In the genomic region with DNA sequence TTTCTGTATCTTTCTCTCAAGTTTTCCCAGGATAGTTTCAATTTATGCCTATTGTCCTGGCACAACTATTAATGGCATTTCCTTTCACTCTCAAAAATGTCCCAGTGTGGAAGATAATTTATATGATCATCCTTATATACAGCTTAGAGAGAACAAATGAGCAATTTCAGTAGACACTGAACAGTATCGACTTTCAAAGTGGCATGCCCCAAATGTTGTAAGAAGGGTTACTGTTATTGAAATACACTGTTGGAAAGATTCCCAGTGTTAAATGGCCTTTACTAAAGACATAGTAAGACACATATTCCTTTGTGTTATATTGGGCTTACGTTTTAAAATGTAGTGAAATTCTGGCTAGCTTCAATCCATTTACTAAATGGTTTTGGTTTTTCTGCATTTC, we compare ENCODE assay signal across 20 cellular contexts.
DNase-seq lines count a peak whose midpoint lies in the region; TF ChIP-seq lines count a peak whose summit lies in the region.
"Had no signal": no experiment of that assay in that cellular context is flagged by ENCODE, and none has a peak within 500 bp of the region (broad histone marks: within the 10 kb centered on the region; RNA-seq: fewer than 3 reads in every experiment).

No MANE protein-coding gene starts in this region.

- no peak overlapping the region for H2BK15ac ChIP-seq in mesenchymal stem cell (ENCODE audit: low read depth, poor library complexity, severe bottlenecking)

- H3K4me1 ChIP-seq in GM23248 (ENCODE audit: insufficient read depth): peaks cover 8% of the 10 kb centered on the region
- H3K4me1 ChIP-seq in mesenchymal stem cell (ENCODE audit: control insufficient read depth, insufficient read depth, low read depth, low read length): no peaks in the 10 kb centered on the region

- peaks cover 8% of the 10 kb centered on the region for H3K4me1 Mint-ChIP-seq in HFFc6 (ENCODE audit: low read depth)
- H3K4me1 Mint-ChIP-seq: CD14-positive monocyte had no signal

- H2BK5ac ChIP-seq in mesenchymal stem cell (ENCODE audit: low read depth, low read length, poor library complexity, severe bottlenecking): no peak overlapping the region

- H2BK12ac ChIP-seq in mesenchymal stem cell (ENCODE audit: low read length in 2 of 2): no peak overlapping the region

- H4K91ac ChIP-seq in mesenchymal stem cell (ENCODE audit: low read length): no peak overlapping the region

- no peaks in the 10 kb centered on the region for H3K9me2 ChIP-seq in GM23248 (ENCODE audit: insufficient read depth)

- no peaks in the 10 kb centered on the region for H3K79me2 ChIP-seq in GM23248 (ENCODE audit: insufficient read depth)

- no peaks in the 10 kb centered on the region for H3K79me1 ChIP-seq in mesenchymal stem cell (replicated peaks; ENCODE audit: low read length, poor library complexity, severe bottlenecking)

- H3K4me2 ChIP-seq in GM23248 (ENCODE audit: unreplicated experiment) (no peak overlapping the region), mesenchymal stem cell (ENCODE audit: low read length, poor library complexity, severe bottlenecking) (no peak overlapping the region)

- H3K9ac ChIP-seq in GM23248: no peak overlapping the region
- no peak overlapping the region for H3K9ac ChIP-seq in mesenchymal stem cell (ENCODE audit: low read length)

- no peak overlapping the region for H3K14ac ChIP-seq in mesenchymal stem cell (ENCODE audit: low read length in 2 of 2)

- H3K4ac ChIP-seq in mesenchymal stem cell (ENCODE audit: low read depth in 1 of 2, low read length in 2 of 2): no peak overlapping the region

- no peak overlapping the region for H2AK5ac ChIP-seq in mesenchymal stem cell (ENCODE audit: low read length, severe bottlenecking)

- DNase-seq in GM23248: peak; percentile 9
- peak; percentile 57 for DNase-seq in SK-MEL-5 (ENCODE audit: low read depth, low spot score)
- peak; percentile 58 for DNase-seq in choroid plexus epithelial cell (ENCODE audit: low read depth)
- peak; percentile 39 for DNase-seq in mesenchymal stem cell
- no peak for DNase-seq in cerebellar nuclear complex (lab: John Stamatoyannopoulos, UW)
- DNase-seq in inferior parietal cortex (ENCODE audit: extremely low spot score): no peak
- no peak for DNase-seq in HFFc6
- no peak for DNase-seq in stimulated activated CD4-positive, alpha-beta T cell treated with anti-CD3 and anti-CD28 coated beads, Interleukin-1b, Interleukin-23, amount 100 ng/mL, for 48 hours
- DNase-seq: ACHN, DMS 273 treated with DMSO at 0.1 percent for 48 hours, GDM1, HCEC 1CT, NCI-H1105, NCI-H1694, NCI-H2081 treated with DMSO at 0.1 percent for 48 hours, NCI-H2227 treated with DMSO at 0.1 percent for 48 hours, NCI-H524, RPMI8226, SHP77 treated with DMSO at 0.1 percent for 48 hours had no signal

- no peak overlapping the region for H4K8ac ChIP-seq in mesenchymal stem cell (ENCODE audit: low read length)

- H3K9me3 ChIP-seq in GM23248 (ENCODE audit: low read depth) (no peaks in the 10 kb centered on the region), mesenchymal stem cell (ENCODE audit: control insufficient read depth, low read length) (no peaks in the 10 kb centered on the region)

- no peaks in the 10 kb centered on the region for H3K27me3 Mint-ChIP-seq in HFFc6 (ENCODE audit: insufficient read depth)

- peaks cover 4% of the 10 kb centered on the region; the same call in 1 of the 2 replicates for H3K9me3 Mint-ChIP-seq in HFFc6

- no peak overlapping the region for H3K18ac ChIP-seq in mesenchymal stem cell (ENCODE audit: low read depth in 1 of 2, low read length in 2 of 2)

- no peak overlapping the region for H3K23ac ChIP-seq in mesenchymal stem cell (ENCODE audit: low read length in 2 of 2)

- in situ Hi-C loops in GM23248 (cut with MboI) (no loop called here), SK-MEL-5 (cut with HindIII; ENCODE audit: low pct_unique_long_range_greater_than_20kb, low sequenced_read_pairs) (no loop called here)

- TF ChIP-seq CTCF in choroid plexus epithelial cell (conservative IDR thresholded peaks at IDR 0.05; ENCODE audit: low read depth, low read length) (no peak), HFFc6 (IDR thresholded peaks at IDR 0.05) (no peak)

- no peak overlapping the region for H2BK120ac ChIP-seq in mesenchymal stem cell (ENCODE audit: low read depth, low read length)

- 0 out of 2 replicates have a peak, but pooled peaks cover 4% of the 10 kb centered on the region for H3K36me3 Mint-ChIP-seq in HFFc6 (ENCODE audit: low read depth)
- H3K36me3 Mint-ChIP-seq: CD14-positive monocyte had no signal

- H3K27ac ChIP-seq in GM23248: no peak overlapping the region
- H3K27ac ChIP-seq in mesenchymal stem cell (ENCODE audit: low read length, poor library complexity, severe bottlenecking): no peak overlapping the region

- H4K20me1 ChIP-seq in GM23248 (ENCODE audit: insufficient read depth): no peaks in the 10 kb centered on the region

- no peak overlapping the region for H3K27ac Mint-ChIP-seq in HFFc6
- H3K27ac Mint-ChIP-seq: CD14-positive monocyte had no signal

- H3K36me3 ChIP-seq in GM23248 (ENCODE audit: low read depth) (no peaks in the 10 kb centered on the region), mesenchymal stem cell (ENCODE audit: control insufficient read depth in 1 of 2, insufficient read depth in 2 of 2, low read depth in 1 of 2, low read length in 2 of 2) (no peaks in the 10 kb centered on the region)

- H3K4me3 ChIP-seq in GM23248 (no peak overlapping the region), choroid plexus epithelial cell (ENCODE audit: low read depth, low read length) (no peak overlapping the region), mesenchymal stem cell (ENCODE audit: insufficient read depth in 1 of 2, low read depth in 1 of 2, low read length in 2 of 2) (no peak overlapping the region)

- H3F3A ChIP-seq in GM23248 (ENCODE audit: insufficient read depth): peaks cover 11% of the 10 kb centered on the region; the same call in 1 of the 2 replicates

- H3K27me3 ChIP-seq in GM23248 (replicated peaks; ENCODE audit: insufficient read depth) (no peaks in the 10 kb centered on the region), mesenchymal stem cell (ENCODE audit: control insufficient read depth in 1 of 2, insufficient read depth in 1 of 2, low read length in 2 of 2) (no peaks in the 10 kb centered on the region)

- 78 to 80% methylated on average over 2 of the region's 2 CpGs for WGBS in GM23248 (ENCODE audit: low coverage in 1 of 2, low lambda C conversion rate in 2 of 2, missing lambda C conversion rate in 2 of 2), 2 experiments
- no CpG with 5 or more reads among the region's 2 CpGs for WGBS in mesenchymal stem cell

- H2AFZ ChIP-seq in GM23248: no peak overlapping the region
- H2AFZ ChIP-seq in mesenchymal stem cell (ENCODE audit: low read depth, low read length): no peak overlapping the region

- H3K4me3 Mint-ChIP-seq in HFFc6: no peak overlapping the region
- H3K4me3 Mint-ChIP-seq: CD14-positive monocyte had no signal

Comparison
In these comparisons a context has a peak if more than half of its experiments do, and no peak if none do; other contexts are left out.
1. DNase-seq: peak in GM23248 (single experiment), SK-MEL-5 (single experiment), choroid plexus epithelial cell (single experiment) and mesenchymal stem cell (single experiment); none in cerebellar nuclear complex (0 of 2), inferior parietal cortex (single experiment), HFFc6 (single experiment) and stimulated activated CD4-positive, alpha-beta T cell treated with anti-CD3 and anti-CD28 coated beads, Interleukin-1b, Interleukin-23, amount 100 ng/mL, for 48 hours (single experiment).